Comparison of ENCODE assay signal across 13 cellular contexts in the genomic region with DNA sequence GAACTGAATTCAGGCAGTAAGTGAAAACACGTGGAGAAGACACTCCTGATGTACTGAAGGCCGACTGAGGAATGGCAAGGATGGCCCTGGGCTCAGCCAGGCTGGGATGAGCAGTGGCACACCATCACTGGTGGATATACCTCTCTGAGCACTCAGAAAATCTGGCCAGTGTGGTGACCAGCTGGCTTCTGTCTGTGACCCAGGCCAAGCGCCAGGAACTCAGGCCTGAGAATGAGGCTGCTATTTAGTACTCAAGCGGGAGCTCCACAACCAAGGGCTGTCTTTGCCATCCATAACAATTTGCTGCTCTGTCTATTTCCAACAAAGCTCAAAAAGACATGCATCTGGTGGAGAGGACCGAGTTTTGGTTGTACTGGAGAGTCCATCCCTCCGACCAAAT.
DNase-seq lines count a peak whose midpoint lies in the region; TF ChIP-seq lines count a peak whose summit lies in the region.
"Had no signal": no experiment of that assay in that cellular context is flagged by ENCODE, and none has a peak within 500 bp of the region (broad histone marks: within the 10 kb centered on the region; RNA-seq: fewer than 3 reads in every experiment).

No MANE protein-coding gene starts in this region.

- TF ChIP-seq CTCF in Peyer's patch (IDR thresholded peaks at IDR 0.05) (no peak), Caco-2 (IDR thresholded peaks at IDR 0.05; ENCODE audit: insufficient read depth in 1 of 2, low read depth in 1 of 2, low read length in 1 of 2, severe bottlenecking in 1 of 2, unreplicated experiment in 1 of 2) (no peak)

- peaks cover 6% of the 10 kb centered on the region for H3K27me3 Mint-ChIP-seq in Caco-2 (ENCODE audit: insufficient read depth, unreplicated experiment)
- H3K27me3 Mint-ChIP-seq: IgD-negative memory B cell had no signal

- H3K36me3 ChIP-seq in Peyer's patch (no peaks in the 10 kb centered on the region), Caco-2 (ENCODE audit: control insufficient read depth, insufficient read depth, low read length) (no peaks in the 10 kb centered on the region)
- H3K36me3 ChIP-seq in effector memory CD4-positive, alpha-beta T cell (ENCODE audit: control insufficient read depth, insufficient read depth, low read length): no peaks in the 10 kb centered on the region
- H3K36me3 ChIP-seq: HAP-1 had no signal

- BruUV-seq in Caco-2 (replicated peaks; lab: Mats Ljungman, UMichigan): no TSS peak

- POLR2A ChIA-PET in Caco-2 (lab: Charles Lee): no interaction called here

- H3K4me3 Mint-ChIP-seq in Caco-2 (ENCODE audit: unreplicated experiment): no peak overlapping the region
- H3K4me3 Mint-ChIP-seq: CD14-positive monocyte; CD8-positive, alpha-beta T cell; IgD-negative memory B cell had no signal

- no peaks in the 10 kb centered on the region for H3K9me3 Mint-ChIP-seq in Caco-2 (ENCODE audit: unreplicated experiment)
- H3K9me3 Mint-ChIP-seq: CD8-positive, alpha-beta T cell had no signal

- H3K27me3 ChIP-seq in Peyer's patch (no peaks in the 10 kb centered on the region), Caco-2 (replicated peaks; ENCODE audit: control insufficient read depth, insufficient read depth, low read length) (no peaks in the 10 kb centered on the region)
- H3K27me3 ChIP-seq in effector memory CD4-positive, alpha-beta T cell (replicated peaks; ENCODE audit: control insufficient read depth, insufficient read depth, low read length, poor library complexity, severe bottlenecking): no peaks in the 10 kb centered on the region

- no peaks in the 10 kb centered on the region for H3K4me1 Mint-ChIP-seq in Caco-2 (ENCODE audit: low read depth, unreplicated experiment)
- H3K4me1 Mint-ChIP-seq: CD14-positive monocyte, IgD-negative memory B cell had no signal

- no peaks in the 10 kb centered on the region for H3K36me3 Mint-ChIP-seq in Caco-2 (ENCODE audit: insufficient read depth, unreplicated experiment)
- H3K36me3 Mint-ChIP-seq: CD14-positive monocyte; CD8-positive, alpha-beta T cell; IgD-negative memory B cell had no signal

- H3K27ac ChIP-seq in Peyer's patch: no peak overlapping the region
- H3K27ac ChIP-seq in effector memory CD4-positive, alpha-beta T cell (ENCODE audit: insufficient read depth, low read length, poor library complexity, severe bottlenecking): no peak overlapping the region
- H3K27ac ChIP-seq: A549 had no signal

- H3K4me3 ChIP-seq in Peyer's patch: no peak overlapping the region
- H3K4me3 ChIP-seq in effector memory CD4-positive, alpha-beta T cell (ENCODE audit: insufficient read depth, low read depth, low read length, poor library complexity, severe bottlenecking): no peak overlapping the region
- H3K4me3 ChIP-seq in Caco-2 (ENCODE audit: low read depth, low read length): no peak overlapping the region
- H3K4me3 ChIP-seq: A549, HAP-1 had no signal

- H3K9me3 ChIP-seq in Peyer's patch (no peaks in the 10 kb centered on the region), Caco-2 (no peaks in the 10 kb centered on the region)
- H3K9me3 ChIP-seq in effector memory CD4-positive, alpha-beta T cell (ENCODE audit: control insufficient read depth, low read length): no peaks in the 10 kb centered on the region
- H3K9me3 ChIP-seq: A549, HAP-1 had no signal

- H3K27ac Mint-ChIP-seq in Caco-2 (ENCODE audit: unreplicated experiment): no peak overlapping the region
- H3K27ac Mint-ChIP-seq: CD14-positive monocyte; CD8-positive, alpha-beta T cell; IgD-negative memory B cell had no signal

- H3K4me1 ChIP-seq in Peyer's patch (no peaks in the 10 kb centered on the region), Caco-2 (no peaks in the 10 kb centered on the region)
- no peaks in the 10 kb centered on the region for H3K4me1 ChIP-seq in effector memory CD4-positive, alpha-beta T cell (ENCODE audit: control insufficient read depth, insufficient read depth, low read length, poor library complexity, severe bottlenecking)
- H3K4me1 ChIP-seq: A549, HAP-1 had no signal

- DNase-seq in cerebellar cortex (ENCODE audit: low spot score): peak; percentile 88
- DNase-seq in globus pallidus (ENCODE audit: low spot score): peak; percentile 38
- DNase-seq in pons (ENCODE audit: low spot score): peak; percentile 38
- DNase-seq in Peyer's patch: no peak
- DNase-seq in effector memory CD4-positive, alpha-beta T cell: no peak
- no peak for DNase-seq in Caco-2
- DNase-seq: Calu3; CD8-positive, alpha-beta T cell; DMS 273 treated with DMSO at 0.1 percent for 48 hours had no signal

- intact Hi-C loops in Caco-2 (cut with micrococcal nuclease; ENCODE audit: unreplicated experiment): no loop called here

- CTCF ChIA-PET in Caco-2 (lab: Charles Lee): no interaction called here

- TF ChIP-seq POLR2A in Peyer's patch (IDR thresholded peaks at IDR 0.05): no peak

Comparison
In these comparisons a context has a peak if more than half of its experiments do, and no peak if none do; other contexts are left out.
1. DNase-seq: peak in cerebellar cortex (single experiment), globus pallidus (single experiment) and pons (single experiment); none in Peyer's patch (0 of 3), effector memory CD4-positive, alpha-beta T cell (0 of 3) and Caco-2 (0 of 2).